17 cellular contexts compared by ENCODE assay signal in genomic region chr17:28904800-28905199, GRCh38. TPM values are rescaled to one million over a fixed set of nuclear protein-coding genes. Genes with fewer than 3 reads are reported as not detected.
DNase-seq lines count a peak whose midpoint lies in the region; ATAC-seq and TF ChIP-seq lines count a peak whose summit lies in the region.
"Had no signal": no experiment of that assay in that cellular context is flagged by ENCODE, and none has a peak within 500 bp of the region (broad histone marks: within the 10 kb centered on the region; RNA-seq: fewer than 3 reads in every experiment).

No MANE protein-coding gene starts in this region.

- H3K36me3 Mint-ChIP-seq in WTC11 (peaks cover 39% of the 10 kb centered on the region), nephron progenitor cell (ENCODE audit: low read depth) (peaks cover 27% of the 10 kb centered on the region)
- H3K36me3 Mint-ChIP-seq in activated CD8-positive, alpha-beta memory T cell treated with anti-CD3 and anti-CD28 coated beads, Interleukin-2, amount 10 ng/mL, durations not matched to agents 7 days and 5 days, result peaks cover 27% of the 10 kb centered on the region

- H3K4me1 ChIP-seq in HEK293 (ENCODE audit: control insufficient read depth, insufficient read depth, low read length), result no peaks in the 10 kb centered on the region

- H3K4me1 Mint-ChIP-seq in WTC11 (peaks cover 39% of the 10 kb centered on the region), nephron progenitor cell (peaks cover 37% of the 10 kb centered on the region)
- H3K4me1 Mint-ChIP-seq in activated CD8-positive, alpha-beta memory T cell treated with anti-CD3 and anti-CD28 coated beads, Interleukin-2, amount 10 ng/mL, durations not matched to agents 7 days and 5 days, result peaks cover 31% of the 10 kb centered on the region

- H3K27ac Mint-ChIP-seq in WTC11, result peak overlapping the region; percentile 24
- peak overlapping the region; percentile 95 for H3K27ac Mint-ChIP-seq in nephron progenitor cell
- H3K27ac Mint-ChIP-seq in activated CD8-positive, alpha-beta memory T cell treated with anti-CD3 and anti-CD28 coated beads, Interleukin-2, amount 10 ng/mL, durations not matched to agents 7 days and 5 days, result no peak overlapping the region

- H3K9me3 Mint-ChIP-seq in WTC11, result no peaks in the 10 kb centered on the region
- H3K9me3 Mint-ChIP-seq in nephron progenitor cell, result no peaks in the 10 kb centered on the region
- H3K9me3 Mint-ChIP-seq in activated CD8-positive, alpha-beta memory T cell treated with anti-CD3 and anti-CD28 coated beads, Interleukin-2, amount 10 ng/mL, durations not matched to agents 7 days and 5 days (ENCODE audit: low read depth), result no peaks in the 10 kb centered on the region
- H3K9me3 Mint-ChIP-seq: activated CD4-positive, alpha-beta memory T cell treated with anti-CD3 and anti-CD28 coated beads for 36 hours; activated naive CD8-positive, alpha-beta T cell treated with anti-CD3 and anti-CD28 coated beads, Interleukin-2, amount 10 ng/mL, durations not matched to agents 7 days and 5 days; memory B cell had no signal

- TF ChIP-seq CTCF in HEK293 (tag by site-specific recombination; IDR thresholded peaks at IDR 0.05), result no peak
- no peak for TF ChIP-seq CTCF in WTC11 (IDR thresholded peaks at IDR 0.05)
- TF ChIP-seq CTCF in nephron progenitor cell (IDR thresholded peaks at IDR 0.05), result no peak

- H3K9me3 ChIP-seq in HEK293 (ENCODE audit: control insufficient read depth, insufficient read depth, low read depth, low read length), result no peaks in the 10 kb centered on the region
- H3K9me3 ChIP-seq: tibial nerve had no signal

- no peak for ATAC-seq in WTC11
- no peak for ATAC-seq in activated CD8-positive, alpha-beta memory T cell treated with anti-CD3 and anti-CD28 coated beads, Interleukin-2, amount 10 ng/mL, durations not matched to agents 7 days and 5 days
- ATAC-seq: activated T-cell treated with anti-CD3 and anti-CD28 coated beads, Interleukin-2, amount 50 U/mL, for 72 hours had no signal

- no peaks in the 10 kb centered on the region for H3K27me3 Mint-ChIP-seq in WTC11 (ENCODE audit: low read depth)
- H3K27me3 Mint-ChIP-seq in nephron progenitor cell (ENCODE audit: low read depth, poor library complexity), result peaks cover 7% of the 10 kb centered on the region
- no peaks in the 10 kb centered on the region for H3K27me3 Mint-ChIP-seq in activated CD8-positive, alpha-beta memory T cell treated with anti-CD3 and anti-CD28 coated beads, Interleukin-2, amount 10 ng/mL, durations not matched to agents 7 days and 5 days
- H3K27me3 Mint-ChIP-seq: activated CD4-positive, alpha-beta memory T cell treated with anti-CD3 and anti-CD28 coated beads for 36 hours; activated naive CD8-positive, alpha-beta T cell treated with anti-CD3 and anti-CD28 coated beads, Interleukin-2, amount 10 ng/mL, durations not matched to agents 7 days and 5 days; memory B cell had no signal

- POLR2A ChIA-PET in HEK293 (lab: Yijun Ruan, JAX), result interaction anchor here (0.9 to 1.5 kb wide), 3 partner anchors 45 to 178 kb away, joined by 3 to 4 read pairs (median 3); partner anchors contain the start of gene TLCD1
- POLR2A ChIA-PET in WTC11 (lab: Charles Lee), result interaction anchor here (0.6 kb wide), 2 partner anchors 14 to 22 kb away, joined by 3 to 4 read pairs; no protein-coding TSS in a partner anchor

- H3K4me3 ChIP-seq in HEK293 (ENCODE audit: low read depth, low read length), result no peak overlapping the region
- H3K4me3 ChIP-seq: dorsolateral prefrontal cortex, tibial nerve had no signal

- CTCF ChIA-PET in HEK293 (lab: Yijun Ruan, JAX) (interaction anchor here (0.6 to 18.6 kb wide), 9 partner anchors 11 to 183 kb away, joined by 3 to 142 read pairs (median 5); partner anchors contain the start of genes NEK8 and TLCD1), WTC11 (lab: Charles Lee) (interaction anchor here (0.5 to 9.0 kb wide), 6 partner anchors 32 to 212 kb away, joined by 3 to 103 read pairs (median 4); partner anchors contain the start of genes NEK8 and TLCD1)
- CTCF ChIA-PET in activated CD8-positive, alpha-beta memory T cell treated with anti-CD3 and anti-CD28 coated beads, Interleukin-2, amount 10 ng/mL, durations not matched to agents 7 days and 5 days (lab: Charles Lee), result interaction anchor here (1.2 to 7.8 kb wide), 8 partner anchors 11 to 178 kb away, joined by 3 to 68 read pairs (median 6); no protein-coding TSS in a partner anchor

- H3K4me3 Mint-ChIP-seq in WTC11 (no peak overlapping the region), nephron progenitor cell (no peak overlapping the region)
- no peak overlapping the region for H3K4me3 Mint-ChIP-seq in activated CD8-positive, alpha-beta memory T cell treated with anti-CD3 and anti-CD28 coated beads, Interleukin-2, amount 10 ng/mL, durations not matched to agents 7 days and 5 days
- H3K4me3 Mint-ChIP-seq: activated CD4-positive, alpha-beta memory T cell treated with anti-CD3 and anti-CD28 coated beads for 36 hours; activated naive CD8-positive, alpha-beta T cell treated with anti-CD3 and anti-CD28 coated beads, Interleukin-2, amount 10 ng/mL, durations not matched to agents 7 days and 5 days; activated T-cell treated with anti-CD3 and anti-CD28 coated beads, Interleukin-2, amount 50 U/mL, for 72 hours; memory B cell had no signal

- H3K27ac ChIP-seq in HEK293 (ENCODE audit: extremely low read depth, low read depth, low read length), result no peak overlapping the region

- H3K36me3 ChIP-seq in HEK293 (ENCODE audit: control insufficient read depth in 2 of 2, insufficient read depth in 1 of 2, low read length in 2 of 2), result peaks cover 18 to 61% of the 10 kb centered on the region in 2 experiments

- DNase-seq in WTC11 (ENCODE audit: low spot score) (no peak), nephron progenitor cell (no peak), NOMO-1 treated with DMSO at 0.1 percent for 48 hours (lab: John Stamatoyannopoulos, UW; ENCODE audit: unreplicated experiment) (no peak), hypothalamus (lab: John Stamatoyannopoulos, UW) (no peak)
- DNase-seq in activated CD8-positive, alpha-beta memory T cell treated with anti-CD3 and anti-CD28 coated beads, Interleukin-2, amount 10 ng/mL, durations not matched to agents 7 days and 5 days, result no peak
- DNase-seq: activated CD4-positive, alpha-beta memory T cell treated with anti-CD3 and anti-CD28 coated beads for 36 hours; activated naive CD8-positive, alpha-beta T cell treated with anti-CD3 and anti-CD28 coated beads, Interleukin-2, amount 10 ng/mL, durations not matched to agents 7 days and 5 days; activated T-cell treated with anti-CD3 and anti-CD28 coated beads, Interleukin-2, amount 50 U/mL, for 72 hours; dorsolateral prefrontal cortex; glutamatergic neuron; Kasumi-1; NCI-H2171 treated with DMSO at 0.1 percent for 48 hours; NCI-H774; stimulated activated naive CD4-positive, alpha-beta T cell had no signal

TF ChIP-seq in HEK293, 187 proteins besides CTCF, POLR2A, EP300 and RAD21:
- TF ChIP-seq BCL11B (tag by site-specific recombination; IDR thresholded peaks at IDR 0.05; ENCODE audit: low read depth), result no peak
- TF ChIP-seq PRDM1 (tag by site-specific recombination; IDR thresholded peaks at IDR 0.05), result 0 out of 2 replicates have a peak, but pooled peaks have one; percentile 30
TF ChIP-seq in HEK293: peak in this region for 1.

TF ChIP-seq in WTC11, 78 proteins besides CTCF, POLR2A, EP300 and RAD21 (continues in another document):
- TF ChIP-seq CDX4 (CRISPR knock-in tag; IDR thresholded peaks at IDR 0.05; ENCODE audit: borderline replicate concordance), result no peak
- no peak for TF ChIP-seq GTF2I (CRISPR knock-in tag; conservative IDR thresholded peaks at IDR 0.05)
- no peak for TF ChIP-seq CREB1 (CRISPR knock-in tag; IDR thresholded peaks at IDR 0.05)
- TF ChIP-seq ZNF396 (CRISPR knock-in tag; IDR thresholded peaks at IDR 0.05; ENCODE audit: borderline replicate concordance), result no peak
- TF ChIP-seq ZMAT4 (CRISPR knock-in tag; IDR thresholded peaks at IDR 0.05), result no peak
- TF ChIP-seq HMGA2 (CRISPR knock-in tag; IDR thresholded peaks at IDR 0.05), result no peak
- TF ChIP-seq ZSCAN18 (CRISPR knock-in tag; IDR thresholded peaks at IDR 0.05), result no peak
- TF ChIP-seq PRRX2 (CRISPR knock-in tag; IDR thresholded peaks at IDR 0.05), result no peak
- TF ChIP-seq KAT7 (CRISPR knock-in tag; IDR thresholded peaks at IDR 0.05; ENCODE audit: borderline replicate concordance), result no peak
- TF ChIP-seq ZNF263 (CRISPR knock-in tag; IDR thresholded peaks at IDR 0.05; ENCODE audit: low read depth), result no peak

RNA-seq across cellular contexts. Expression of gene DHRS13, which starts 1.9 kb away (rescaled TPM):
- 26.5 to 29.5 TPM (median 28.5 TPM) in 3 replicates for total RNA-seq in WTC11 (2021)
- 10 to 100 TPM; 23.1 to 25.9 TPM for total RNA-seq in activated CD8-positive, alpha-beta memory T cell treated with anti-CD3 and anti-CD28 coated beads, Interleukin-2, amount 10 ng/mL, durations not matched to agents 7 days and 5 days

RNA-seq across cellular contexts. Expression of gene FLOT2, which starts 7.3 kb away (rescaled TPM):
- total RNA-seq in WTC11 (2021), result 139 to 153 TPM (median 144 TPM) in 3 replicates
- total RNA-seq in activated CD8-positive, alpha-beta memory T cell treated with anti-CD3 and anti-CD28 coated beads, Interleukin-2, amount 10 ng/mL, durations not matched to agents 7 days and 5 days, result 100 to 1,000 TPM; 143 to 191 TPM

RNA-seq across cellular contexts. Expression of gene PHF12, which starts 46.5 kb away (rescaled TPM):
- total RNA-seq in WTC11 (2021), result 57.7 to 69.8 TPM (median 61.3 TPM) in 3 replicates
- total RNA-seq in activated CD8-positive, alpha-beta memory T cell treated with anti-CD3 and anti-CD28 coated beads, Interleukin-2, amount 10 ng/mL, durations not matched to agents 7 days and 5 days, result 10 to 100 TPM; 79.5 to 85.8 TPM

RNA-seq across cellular contexts. Expression of gene ERAL1, which starts 50.0 kb away (rescaled TPM):
- total RNA-seq in WTC11 (2021), result 70.1 to 77.0 TPM (median 72.0 TPM) in 3 replicates
- 10 to 100 TPM; 46.1 to 50.6 TPM for total RNA-seq in activated CD8-positive, alpha-beta memory T cell treated with anti-CD3 and anti-CD28 coated beads, Interleukin-2, amount 10 ng/mL, durations not matched to agents 7 days and 5 days
